Comparison of ENCODE assay signal across 27 cellular contexts in the genomic region with DNA sequence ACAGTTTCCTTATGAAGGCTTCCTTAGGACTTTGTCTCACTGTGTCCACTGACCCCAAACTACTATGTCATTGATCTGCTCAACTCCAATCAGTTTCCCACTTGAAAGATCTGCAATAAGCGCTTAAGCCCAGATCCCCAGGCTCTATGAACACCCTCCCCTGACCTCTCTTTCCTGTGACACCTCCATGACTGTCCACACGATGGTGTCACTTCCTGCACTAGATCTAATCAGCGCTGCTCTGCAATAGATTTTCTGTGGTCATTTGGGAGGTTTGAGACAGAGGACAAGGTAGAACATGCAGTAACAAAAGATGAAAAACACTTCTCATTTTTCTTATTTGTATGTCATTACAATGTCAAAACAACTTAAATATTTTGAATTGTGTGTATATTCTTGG.
DNase-seq lines count a peak whose midpoint lies in the region; ATAC-seq, FAIRE-seq and TF ChIP-seq lines count a peak whose summit lies in the region.
"Had no signal": no experiment of that assay in that cellular context is flagged by ENCODE, and none has a peak within 500 bp of the region (broad histone marks: within the 10 kb centered on the region; RNA-seq: fewer than 3 reads in every experiment).

No MANE protein-coding gene starts in this region.

- H3K9me3 Mint-ChIP-seq in GM23338: no peaks in the 10 kb centered on the region
- no peaks in the 10 kb centered on the region for H3K9me3 Mint-ChIP-seq in natural killer cell treated with Interleukin-12 subunit alpha and Interleukin-12 subunit beta and Interleukin-15 and Interleukin-18, amount 100 ng/mL, for 72 hours
- H3K9me3 Mint-ChIP-seq in activated CD4-positive, alpha-beta T cell treated with anti-CD3 and anti-CD28 coated beads, Interleukin-2, amount 10 ng/mL, durations not matched to agents 7 days and 5 days: peaks cover 1% of the 10 kb centered on the region

- POLR2A ChIA-PET in K562 (lab: Yijun Ruan, JAX): no interaction called here
- POLR2A ChIA-PET in activated CD4-positive, alpha-beta T cell treated with anti-CD3 and anti-CD28 coated beads, Interleukin-2, amount 10 ng/mL, durations not matched to agents 7 days and 5 days (lab: Charles Lee): no interaction called here

- intact Hi-C loops in K562 (cut with micrococcal nuclease): no loop called here

- H3K9me3 ChIP-seq in K562 (replicated peaks; ENCODE audit: control insufficient read depth, insufficient read depth, low read depth, low read length): no peaks in the 10 kb centered on the region
- H3K9me3 ChIP-seq: BLaER1, prostate gland had no signal

- H3K79me2 ChIP-seq in GM23338 (replicated peaks; ENCODE audit: insufficient read depth) (no peaks in the 10 kb centered on the region), K562 (ENCODE audit: control insufficient read depth, insufficient read depth, low read length) (no peaks in the 10 kb centered on the region)

- DNase-seq in GM23338 (ENCODE audit: low spot score) (no peak), M059J (ENCODE audit: low read depth) (peak; percentile 34), K562 (ENCODE audit: extremely low read depth in 1 of 4, low spot score in 3 of 4) (peak in 1 of 4 experiments; percentile 11), GM19240 (ENCODE audit: insufficient read length, low spot score) (no peak), T-helper 1 cell (no peak)
- DNase-seq in natural killer cell treated with Interleukin-12 subunit alpha and Interleukin-12 subunit beta and Interleukin-15 and Interleukin-18, amount 100 ng/mL, for 72 hours (ENCODE audit: low spot score): no peak
- no peak for DNase-seq in activated CD4-positive, alpha-beta T cell treated with anti-CD3 and anti-CD28 coated beads, Interleukin-2, amount 10 ng/mL, durations not matched to agents 7 days and 5 days
- DNase-seq: activated CD4-positive, alpha-beta T cell treated with anti-CD3 and anti-CD28 coated beads for 48 hours; activated gamma-delta T cell; activated naive CD8-positive, alpha-beta T cell treated with anti-CD3 and anti-CD28 coated beads for 36 hours; activated T-cell treated with anti-CD3 and anti-CD28 coated beads, Interleukin-2, amount 50 U/mL, for 24 hours; aorta; DMS 273 treated with DMSO at 0.1 percent for 48 hours; H7; Karpas-422; left ventricle myocardium superior; MV-4-11; NCI-H1694; NCI-H446; stimulated activated CD4-positive, alpha-beta T cell treated with anti-CD3 and anti-CD28 coated beads, Interleukin-4, amount 100 ng/mL, for 24 hours; trophoblast cell had no signal

- ATAC-seq in GM23338: no peak
- ATAC-seq in K562: peak; percentile 82
- peak; percentile 74 to 79 for ATAC-seq in natural killer cell treated with Interleukin-12 subunit alpha and Interleukin-12 subunit beta and Interleukin-15 and Interleukin-18, amount 100 ng/mL, for 72 hours
- ATAC-seq: left ventricle myocardium superior, Panc1, sciatic nerve had no signal

- H3K36me3 Mint-ChIP-seq in GM23338 (ENCODE audit: low read depth): no peaks in the 10 kb centered on the region
- H3K36me3 Mint-ChIP-seq in natural killer cell treated with Interleukin-12 subunit alpha and Interleukin-12 subunit beta and Interleukin-15 and Interleukin-18, amount 100 ng/mL, for 72 hours: no peaks in the 10 kb centered on the region
- no peaks in the 10 kb centered on the region for H3K36me3 Mint-ChIP-seq in activated CD4-positive, alpha-beta T cell treated with anti-CD3 and anti-CD28 coated beads, Interleukin-2, amount 10 ng/mL, durations not matched to agents 7 days and 5 days (ENCODE audit: low read depth)
- H3K36me3 Mint-ChIP-seq: activated naive CD8-positive, alpha-beta T cell treated with anti-CD3 and anti-CD28 coated beads for 36 hours had no signal

- no peaks in the 10 kb centered on the region; the same call in 1 of the 2 replicates for H3K9me2 ChIP-seq in GM23338 (ENCODE audit: insufficient read depth)

- no peaks in the 10 kb centered on the region; the same call in 2 of the 3 replicates for H3K4me1 Mint-ChIP-seq in GM23338
- peaks cover 6 to 9% of the 10 kb centered on the region in 2 donors for H3K4me1 Mint-ChIP-seq in natural killer cell treated with Interleukin-12 subunit alpha and Interleukin-12 subunit beta and Interleukin-15 and Interleukin-18, amount 100 ng/mL, for 72 hours (ENCODE audit: low read depth in 2 of 2)
- no peaks in the 10 kb centered on the region for H3K4me1 Mint-ChIP-seq in activated CD4-positive, alpha-beta T cell treated with anti-CD3 and anti-CD28 coated beads, Interleukin-2, amount 10 ng/mL, durations not matched to agents 7 days and 5 days
- H3K4me1 Mint-ChIP-seq: activated naive CD8-positive, alpha-beta T cell treated with anti-CD3 and anti-CD28 coated beads for 36 hours had no signal

- H3K9ac ChIP-seq in K562 (ENCODE audit: insufficient read depth in 1 of 2, low read depth in 2 of 2, low read length in 2 of 2): no peak overlapping the region
- H3K9ac ChIP-seq: BLaER1 had no signal

- no peak overlapping the region for H3K27ac ChIP-seq in GM23338 (ENCODE audit: low read depth)
- H3K27ac ChIP-seq in K562 (ENCODE audit: extremely low read depth, low read depth, low read length): no peak overlapping the region
- H3K27ac ChIP-seq: BLaER1, prostate gland had no signal

- H3K27me3 Mint-ChIP-seq in GM23338 (ENCODE audit: insufficient read depth, low read depth, poor library complexity): no peaks in the 10 kb centered on the region
- H3K27me3 Mint-ChIP-seq in natural killer cell treated with Interleukin-12 subunit alpha and Interleukin-12 subunit beta and Interleukin-15 and Interleukin-18, amount 100 ng/mL, for 72 hours: peaks cover 0 to 6% of the 10 kb centered on the region in 2 donors
- no peaks in the 10 kb centered on the region for H3K27me3 Mint-ChIP-seq in activated CD4-positive, alpha-beta T cell treated with anti-CD3 and anti-CD28 coated beads, Interleukin-2, amount 10 ng/mL, durations not matched to agents 7 days and 5 days
- H3K27me3 Mint-ChIP-seq: activated naive CD8-positive, alpha-beta T cell treated with anti-CD3 and anti-CD28 coated beads for 36 hours; activated T-cell treated with anti-CD3 and anti-CD28 coated beads, Interleukin-2, amount 50 U/mL, for 24 hours had no signal

- TF ChIP-seq POLR2A in K562 (conservative IDR thresholded peaks at IDR 0.05): no peak

- TF ChIP-seq CTCF in GM23338 (conservative IDR thresholded peaks at IDR 0.05; ENCODE audit: low read depth in 2 of 2): 0 out of 4 replicates have a peak, but pooled peaks of 1 of the 2 experiments have one; percentile 4
- no peak for TF ChIP-seq CTCF in K562 (IDR thresholded peaks at IDR 0.05 in 2 of 3, conservative IDR thresholded peaks at IDR 0.05 in 1 of 3; ENCODE audit: insufficient read depth in 2 of 3, low read depth in 1 of 3, low read length in 3 of 3)

- no peak for TF ChIP-seq EP300 in K562 (IDR thresholded peaks at IDR 0.05; ENCODE audit: low read length)

- H3K27me3 ChIP-seq in GM23338 (ENCODE audit: insufficient read depth) (no peaks in the 10 kb centered on the region), K562 (ENCODE audit: control insufficient read depth in 2 of 2, insufficient read depth in 2 of 2, low read length in 2 of 2) (peaks cover 3 to 4% of the 10 kb centered on the region in 2 experiments; a peak in 1 of 5 replicates)
- H3K27me3 ChIP-seq: BLaER1 had no signal

- no peak for TF ChIP-seq RAD21 in K562 (CRISPR knock-in tag; conservative IDR thresholded peaks at IDR 0.05 in 1 of 2, IDR thresholded peaks at IDR 0.05 in 1 of 2)

- no peaks in the 10 kb centered on the region for H3K4me1 ChIP-seq in GM23338 (ENCODE audit: insufficient read depth)
- no peaks in the 10 kb centered on the region for H3K4me1 ChIP-seq in K562 (replicated peaks in 1 of 2; ENCODE audit: control insufficient read depth in 2 of 2, insufficient read depth in 2 of 2, low read length in 2 of 2)
- H3K4me1 ChIP-seq: BLaER1, prostate gland had no signal

- no peaks in the 10 kb centered on the region for H3F3A ChIP-seq in GM23338 (replicated peaks; ENCODE audit: low read depth)

- no peak for FAIRE-seq in K562 (lab: Jason Lieb, UNC)
- FAIRE-seq: GM12892, islet of Langerhans had no signal

- H3K36me3 ChIP-seq in GM23338 (ENCODE audit: insufficient read depth) (no peaks in the 10 kb centered on the region), K562 (ENCODE audit: control insufficient read depth, insufficient read depth, low read length) (no peaks in the 10 kb centered on the region)
- H3K36me3 ChIP-seq: BLaER1, prostate gland had no signal

- no TSS peak for BruUV-seq in K562 (replicated peaks; lab: Mats Ljungman, UMichigan)

- H3K9me1 ChIP-seq in K562 (ENCODE audit: control insufficient read depth, insufficient read depth, low read length): no peaks in the 10 kb centered on the region

- H4K20me1 ChIP-seq in GM23338 (replicated peaks; ENCODE audit: insufficient read depth): no peaks in the 10 kb centered on the region
- no peaks in the 10 kb centered on the region for H4K20me1 ChIP-seq in K562 (replicated peaks; ENCODE audit: control insufficient read depth, insufficient read depth, low read length)
- H4K20me1 ChIP-seq: BLaER1 had no signal

- WGBS in K562 (ENCODE audit: insufficient coverage, low coverage, missing lambda C conversion rate): 0% methylated on average over 3 of the region's 3 CpGs

- in situ Hi-C loops in K562 (cut with MboI): no loop called here

- H3K4me3 ChIP-seq in GM23338: no peak overlapping the region
- no peak overlapping the region for H3K4me3 ChIP-seq in K562
- H3K4me3 ChIP-seq: BLaER1, prostate gland had no signal

- H2AFZ ChIP-seq in GM23338 (no peak overlapping the region), K562 (ENCODE audit: low read depth, low read length) (no peak overlapping the region)

- H3K4me2 ChIP-seq in GM23338: no peak overlapping the region
- H3K4me2 ChIP-seq in K562 (ENCODE audit: insufficient read depth, low read length): no peak overlapping the region
- H3K4me2 ChIP-seq: BLaER1 had no signal

- H3K4me3 Mint-ChIP-seq in GM23338: no peak overlapping the region
- no peak overlapping the region for H3K4me3 Mint-ChIP-seq in natural killer cell treated with Interleukin-12 subunit alpha and Interleukin-12 subunit beta and Interleukin-15 and Interleukin-18, amount 100 ng/mL, for 72 hours
- no peak overlapping the region for H3K4me3 Mint-ChIP-seq in activated CD4-positive, alpha-beta T cell treated with anti-CD3 and anti-CD28 coated beads, Interleukin-2, amount 10 ng/mL, durations not matched to agents 7 days and 5 days
- H3K4me3 Mint-ChIP-seq: activated naive CD8-positive, alpha-beta T cell treated with anti-CD3 and anti-CD28 coated beads for 36 hours; activated T-cell treated with anti-CD3 and anti-CD28 coated beads, Interleukin-2, amount 50 U/mL, for 24 hours had no signal

- H3K27ac Mint-ChIP-seq in GM23338: no peak overlapping the region
- no peak overlapping the region for H3K27ac Mint-ChIP-seq in natural killer cell treated with Interleukin-12 subunit alpha and Interleukin-12 subunit beta and Interleukin-15 and Interleukin-18, amount 100 ng/mL, for 72 hours
- no peak overlapping the region for H3K27ac Mint-ChIP-seq in activated CD4-positive, alpha-beta T cell treated with anti-CD3 and anti-CD28 coated beads, Interleukin-2, amount 10 ng/mL, durations not matched to agents 7 days and 5 days
- H3K27ac Mint-ChIP-seq: activated naive CD8-positive, alpha-beta T cell treated with anti-CD3 and anti-CD28 coated beads for 36 hours; activated T-cell treated with anti-CD3 and anti-CD28 coated beads, Interleukin-2, amount 50 U/mL, for 24 hours had no signal

- CTCF ChIA-PET in K562 (lab: Yijun Ruan, JAX; ENCODE audit: low intra/inter-chr PET ratio): no interaction called here
- CTCF ChIA-PET in activated CD4-positive, alpha-beta T cell treated with anti-CD3 and anti-CD28 coated beads, Interleukin-2, amount 10 ng/mL, durations not matched to agents 7 days and 5 days (lab: Charles Lee): no interaction called here
